1 cellular context compared by ENCODE assay signal in the genomic region with DNA sequence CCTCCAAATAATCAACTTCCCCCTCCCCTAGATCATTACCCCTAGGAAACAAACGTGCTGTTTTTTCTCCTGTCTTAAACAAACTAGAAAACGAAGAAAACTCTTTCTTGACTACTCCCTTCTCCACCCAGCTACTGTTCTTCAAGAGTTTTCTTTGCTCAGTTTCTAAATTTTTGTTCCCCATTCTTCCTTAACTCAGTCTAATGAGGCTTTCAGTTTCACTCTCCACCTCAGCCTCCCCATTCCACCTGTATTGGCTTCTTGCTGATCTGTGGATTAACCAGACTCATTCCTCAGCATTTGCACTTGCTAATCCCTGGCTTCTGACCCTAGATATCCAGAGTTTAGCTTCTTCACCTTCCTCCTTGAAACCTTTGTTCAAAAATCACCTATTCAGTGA.
TF ChIP-seq lines count a peak whose summit lies in the region.

No MANE protein-coding gene starts in this region.

TF ChIP-seq in GM23338, 12 proteins besides CTCF, POLR2A, EP300 and RAD21:
- TF ChIP-seq, protein P1, sequence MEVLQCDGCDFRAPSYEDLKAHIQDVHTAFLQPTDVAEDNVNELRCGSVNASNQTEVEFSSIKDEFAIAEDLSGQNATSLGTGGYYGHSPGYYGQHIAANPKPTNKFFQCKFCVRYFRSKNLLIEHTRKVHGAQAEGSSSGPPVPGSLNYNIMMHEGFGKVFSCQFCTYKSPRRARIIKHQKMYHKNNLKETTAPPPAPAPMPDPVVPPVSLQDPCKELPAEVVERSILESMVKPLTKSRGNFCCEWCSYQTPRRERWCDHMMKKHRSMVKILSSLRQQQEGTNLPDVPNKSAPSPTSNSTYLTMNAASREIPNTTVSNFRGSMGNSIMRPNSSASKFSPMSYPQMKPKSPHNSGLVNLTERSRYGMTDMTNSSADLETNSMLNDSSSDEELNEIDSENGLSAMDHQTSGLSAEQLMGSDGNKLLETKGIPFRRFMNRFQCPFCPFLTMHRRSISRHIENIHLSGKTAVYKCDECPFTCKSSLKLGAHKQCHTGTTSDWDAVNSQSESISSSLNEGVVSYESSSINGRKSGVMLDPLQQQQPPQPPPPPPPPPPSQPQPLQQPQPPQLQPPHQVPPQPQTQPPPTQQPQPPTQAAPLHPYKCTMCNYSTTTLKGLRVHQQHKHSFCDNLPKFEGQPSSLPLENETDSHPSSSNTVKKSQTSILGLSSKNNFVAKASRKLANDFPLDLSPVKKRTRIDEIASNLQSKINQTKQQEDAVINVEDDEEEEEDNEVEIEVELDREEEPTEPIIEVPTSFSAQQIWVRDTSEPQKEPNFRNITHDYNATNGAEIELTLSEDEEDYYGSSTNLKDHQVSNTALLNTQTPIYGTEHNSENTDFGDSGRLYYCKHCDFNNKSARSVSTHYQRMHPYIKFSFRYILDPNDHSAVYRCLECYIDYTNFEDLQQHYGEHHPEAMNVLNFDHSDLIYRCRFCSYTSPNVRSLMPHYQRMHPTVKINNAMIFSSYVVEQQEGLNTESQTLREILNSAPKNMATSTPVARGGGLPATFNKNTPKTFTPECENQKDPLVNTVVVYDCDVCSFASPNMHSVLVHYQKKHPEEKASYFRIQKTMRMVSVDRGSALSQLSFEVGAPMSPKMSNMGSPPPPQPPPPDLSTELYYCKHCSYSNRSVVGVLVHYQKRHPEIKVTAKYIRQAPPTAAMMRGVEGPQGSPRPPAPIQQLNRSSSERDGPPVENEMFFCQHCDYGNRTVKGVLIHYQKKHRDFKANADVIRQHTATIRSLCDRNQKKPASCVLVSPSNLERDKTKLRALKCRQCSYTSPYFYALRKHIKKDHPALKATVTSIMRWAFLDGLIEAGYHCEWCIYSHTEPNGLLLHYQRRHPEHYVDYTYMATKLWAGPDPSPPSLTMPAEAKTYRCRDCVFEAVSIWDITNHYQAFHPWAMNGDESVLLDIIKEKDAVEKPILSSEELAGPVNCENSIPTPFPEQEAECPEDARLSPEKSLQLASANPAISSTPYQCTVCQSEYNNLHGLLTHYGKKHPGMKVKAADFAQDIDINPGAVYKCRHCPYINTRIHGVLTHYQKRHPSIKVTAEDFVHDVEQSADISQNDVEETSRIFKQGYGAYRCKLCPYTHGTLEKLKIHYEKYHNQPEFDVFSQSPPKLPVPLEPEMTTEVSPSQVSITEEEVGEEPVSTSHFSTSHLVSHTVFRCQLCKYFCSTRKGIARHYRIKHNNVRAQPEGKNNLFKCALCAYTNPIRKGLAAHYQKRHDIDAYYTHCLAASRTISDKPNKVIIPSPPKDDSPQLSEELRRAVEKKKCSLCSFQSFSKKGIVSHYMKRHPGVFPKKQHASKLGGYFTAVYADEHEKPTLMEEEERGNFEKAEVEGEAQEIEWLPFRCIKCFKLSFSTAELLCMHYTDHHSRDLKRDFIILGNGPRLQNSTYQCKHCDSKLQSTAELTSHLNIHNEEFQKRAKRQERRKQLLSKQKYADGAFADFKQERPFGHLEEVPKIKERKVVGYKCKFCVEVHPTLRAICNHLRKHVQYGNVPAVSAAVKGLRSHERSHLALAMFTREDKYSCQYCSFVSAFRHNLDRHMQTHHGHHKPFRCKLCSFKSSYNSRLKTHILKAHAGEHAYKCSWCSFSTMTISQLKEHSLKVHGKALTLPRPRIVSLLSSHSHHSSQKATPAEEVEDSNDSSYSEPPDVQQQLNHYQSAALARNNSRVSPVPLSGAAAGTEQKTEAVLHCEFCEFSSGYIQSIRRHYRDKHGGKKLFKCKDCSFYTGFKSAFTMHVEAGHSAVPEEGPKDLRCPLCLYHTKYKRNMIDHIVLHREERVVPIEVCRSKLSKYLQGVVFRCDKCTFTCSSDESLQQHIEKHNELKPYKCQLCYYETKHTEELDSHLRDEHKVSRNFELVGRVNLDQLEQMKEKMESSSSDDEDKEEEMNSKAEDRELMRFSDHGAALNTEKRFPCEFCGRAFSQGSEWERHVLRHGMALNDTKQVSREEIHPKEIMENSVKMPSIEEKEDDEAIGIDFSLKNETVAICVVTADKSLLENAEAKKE (CRISPR knock-in tag; IDR thresholded peaks at IDR 0.05): no peak
- TF ChIP-seq STAT1 (IDR thresholded peaks at IDR 0.05; ENCODE audit: unreplicated experiment): no peak
- TF ChIP-seq NANOG (IDR thresholded peaks at IDR 0.05; ENCODE audit: borderline replicate concordance): no peak
- no peak for TF ChIP-seq ZNF114 (CRISPR knock-in tag; IDR thresholded peaks at IDR 0.05)
- no peak for TF ChIP-seq CREB1 (CRISPR knock-in tag; IDR thresholded peaks at IDR 0.05; ENCODE audit: low read depth)
- TF ChIP-seq JUNB (IDR thresholded peaks at IDR 0.05; ENCODE audit: unreplicated experiment): no peak
- TF ChIP-seq ETS1 (IDR thresholded peaks at IDR 0.05): no peak
- TF ChIP-seq EZH2 (IDR thresholded peaks at IDR 0.05; ENCODE audit: low read depth, unreplicated experiment): no peak
- TF ChIP-seq, protein P2, sequence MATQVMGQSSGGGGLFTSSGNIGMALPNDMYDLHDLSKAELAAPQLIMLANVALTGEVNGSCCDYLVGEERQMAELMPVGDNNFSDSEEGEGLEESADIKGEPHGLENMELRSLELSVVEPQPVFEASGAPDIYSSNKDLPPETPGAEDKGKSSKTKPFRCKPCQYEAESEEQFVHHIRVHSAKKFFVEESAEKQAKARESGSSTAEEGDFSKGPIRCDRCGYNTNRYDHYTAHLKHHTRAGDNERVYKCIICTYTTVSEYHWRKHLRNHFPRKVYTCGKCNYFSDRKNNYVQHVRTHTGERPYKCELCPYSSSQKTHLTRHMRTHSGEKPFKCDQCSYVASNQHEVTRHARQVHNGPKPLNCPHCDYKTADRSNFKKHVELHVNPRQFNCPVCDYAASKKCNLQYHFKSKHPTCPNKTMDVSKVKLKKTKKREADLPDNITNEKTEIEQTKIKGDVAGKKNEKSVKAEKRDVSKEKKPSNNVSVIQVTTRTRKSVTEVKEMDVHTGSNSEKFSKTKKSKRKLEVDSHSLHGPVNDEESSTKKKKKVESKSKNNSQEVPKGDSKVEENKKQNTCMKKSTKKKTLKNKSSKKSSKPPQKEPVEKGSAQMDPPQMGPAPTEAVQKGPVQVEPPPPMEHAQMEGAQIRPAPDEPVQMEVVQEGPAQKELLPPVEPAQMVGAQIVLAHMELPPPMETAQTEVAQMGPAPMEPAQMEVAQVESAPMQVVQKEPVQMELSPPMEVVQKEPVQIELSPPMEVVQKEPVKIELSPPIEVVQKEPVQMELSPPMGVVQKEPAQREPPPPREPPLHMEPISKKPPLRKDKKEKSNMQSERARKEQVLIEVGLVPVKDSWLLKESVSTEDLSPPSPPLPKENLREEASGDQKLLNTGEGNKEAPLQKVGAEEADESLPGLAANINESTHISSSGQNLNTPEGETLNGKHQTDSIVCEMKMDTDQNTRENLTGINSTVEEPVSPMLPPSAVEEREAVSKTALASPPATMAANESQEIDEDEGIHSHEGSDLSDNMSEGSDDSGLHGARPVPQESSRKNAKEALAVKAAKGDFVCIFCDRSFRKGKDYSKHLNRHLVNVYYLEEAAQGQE (IDR thresholded peaks at IDR 0.05; ENCODE audit: unreplicated experiment): no peak
- TF ChIP-seq EZH2phosphoT487 (IDR thresholded peaks at IDR 0.05; ENCODE audit: unreplicated experiment): no peak
- no peak for TF ChIP-seq ZNF331 (CRISPR knock-in tag; IDR thresholded peaks at IDR 0.05; ENCODE audit: low read depth)
- TF ChIP-seq POLR2AphosphoS5 (IDR thresholded peaks at IDR 0.05; ENCODE audit: low read depth): no peak
